ENCODE assay signal across 8 cellular contexts in the genomic region with DNA sequence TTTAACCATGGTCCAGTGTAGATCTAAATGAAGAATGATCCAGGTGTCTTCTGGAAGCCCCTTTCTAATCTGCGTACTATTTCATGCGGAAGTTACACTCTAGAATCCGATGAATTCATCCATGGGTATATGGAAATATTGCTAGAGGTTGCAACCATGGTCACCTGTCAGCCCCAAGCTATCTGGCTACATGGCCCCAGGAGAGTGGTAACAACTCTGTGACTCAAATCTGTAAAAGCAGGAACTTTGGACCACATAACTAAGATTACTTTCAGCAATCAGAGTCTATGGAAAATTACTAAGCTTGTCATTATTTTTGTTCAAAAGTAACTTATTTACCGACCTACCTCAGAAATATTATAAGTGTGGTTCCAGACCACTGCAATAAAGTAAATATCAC.
"Had no signal": no experiment of that assay in that cellular context is flagged by ENCODE, and none has a peak within 500 bp of the region (broad histone marks: within the 10 kb centered on the region; RNA-seq: fewer than 3 reads in every experiment).

No MANE protein-coding gene starts in this region.

- H3K4me3 Mint-ChIP-seq: IgD-negative memory B cell had no signal

- H3K27ac ChIP-seq: HL-60 had no signal

- DNase-seq: IMR-90, KBM-7, KG1 had no signal

- H3K27ac Mint-ChIP-seq: IgD-negative memory B cell had no signal

- H3K36me3 Mint-ChIP-seq: IgD-negative memory B cell had no signal

- FAIRE-seq: HepG2, HTR-8/SVneo, K562 had no signal

- H3K4me3 ChIP-seq: K562 had no signal

- ATAC-seq: HepG2, K562 had no signal

- H3K4me1 Mint-ChIP-seq: IgD-negative memory B cell had no signal
